Comparison of ENCODE assay signal across 9 cellular contexts in genomic region chr14:52862652-52863338, GRCh38.
DNase-seq lines count a peak whose midpoint lies in the region; TF ChIP-seq lines count a peak whose summit lies in the region.
"Had no signal": no experiment of that assay in that cellular context is flagged by ENCODE, and none has a peak within 500 bp of the region (broad histone marks: within the 10 kb centered on the region; RNA-seq: fewer than 3 reads in every experiment).

No MANE protein-coding gene starts in this region.

- TF ChIP-seq POLR2A in breast epithelium (IDR thresholded peaks at IDR 0.05), result no peak
- no peak for TF ChIP-seq POLR2A in tibial nerve (IDR thresholded peaks at IDR 0.05)

- H3K4me3 ChIP-seq in HUES64 (ENCODE audit: low read length), result no peak overlapping the region
- no peak overlapping the region for H3K4me3 ChIP-seq in breast epithelium
- no peak overlapping the region for H3K4me3 ChIP-seq in tibial nerve
- no peak overlapping the region for H3K4me3 ChIP-seq in effector memory CD4-positive, alpha-beta T cell (ENCODE audit: insufficient read depth, low read depth, low read length, poor library complexity, severe bottlenecking)

- H3K27ac ChIP-seq in HUES64 (ENCODE audit: low read depth, low read length) (peak overlapping the region; percentile 61; the same call in 1 of the 2 replicates), breast epithelium (peak overlapping the region; percentile 48 to 68), tibial nerve (peak overlapping the region; percentile 7 to 78 (median 69))
- no peak overlapping the region for H3K27ac ChIP-seq in effector memory CD4-positive, alpha-beta T cell (ENCODE audit: insufficient read depth, low read length, poor library complexity, severe bottlenecking)

- H3K9ac ChIP-seq in HUES64 (ENCODE audit: low read depth, low read length), result no peak overlapping the region

- TF ChIP-seq CTCF in breast epithelium (IDR thresholded peaks at IDR 0.05) (no peak), tibial nerve (IDR thresholded peaks at IDR 0.05) (no peak)

- H3K9me3 ChIP-seq in HUES64 (ENCODE audit: insufficient read depth, low read depth, low read length), result no peaks in the 10 kb centered on the region
- no peaks in the 10 kb centered on the region for H3K9me3 ChIP-seq in breast epithelium
- no peaks in the 10 kb centered on the region for H3K9me3 ChIP-seq in tibial nerve
- no peaks in the 10 kb centered on the region for H3K9me3 ChIP-seq in effector memory CD4-positive, alpha-beta T cell (ENCODE audit: control insufficient read depth, low read length)

- 75% methylated on average over 4 of the region's 4 CpGs for WGBS in HUES64
- WGBS in tibial nerve, 2 donors, result 18 to 22% methylated on average over 4 of the region's 4 CpGs

- DNase-seq in breast epithelium (ENCODE audit: low spot score in 2 of 2) (no peak), left kidney (ENCODE audit: low read depth, low spot score) (peak; percentile 41), tibial nerve (ENCODE audit: low spot score in 2 of 2) (no peak), islet precursor cell (no peak), HK-2 (ENCODE audit: unreplicated experiment) (no peak)
- DNase-seq in effector memory CD4-positive, alpha-beta T cell, result no peak
- DNase-seq: NCI-H510A, T-cell had no signal

- peaks cover 13% of the 10 kb centered on the region for H3K4me1 ChIP-seq in HUES64 (ENCODE audit: insufficient read depth, low read length)
- H3K4me1 ChIP-seq in breast epithelium, result no peaks in the 10 kb centered on the region
- H3K4me1 ChIP-seq in tibial nerve, result peaks cover 0 to 23% (median 6%) of the 10 kb centered on the region in 4 donors
- H3K4me1 ChIP-seq in effector memory CD4-positive, alpha-beta T cell (ENCODE audit: control insufficient read depth, insufficient read depth, low read length, poor library complexity, severe bottlenecking), result no peaks in the 10 kb centered on the region

- TF ChIP-seq EP300 in tibial nerve (IDR thresholded peaks at IDR 0.05), result no peak

- intact Hi-C loops in breast epithelium (cut with DNase I; ENCODE audit: low total_unique reads), result no loop called here

- H3K27me3 ChIP-seq in HUES64 (ENCODE audit: insufficient read depth, low read length), result no peaks in the 10 kb centered on the region
- no peaks in the 10 kb centered on the region for H3K27me3 ChIP-seq in breast epithelium
- H3K27me3 ChIP-seq in tibial nerve, result no peaks in the 10 kb centered on the region
- no peaks in the 10 kb centered on the region for H3K27me3 ChIP-seq in effector memory CD4-positive, alpha-beta T cell (replicated peaks; ENCODE audit: control insufficient read depth, insufficient read depth, low read length, poor library complexity, severe bottlenecking)

- H3K36me3 ChIP-seq in HUES64 (ENCODE audit: insufficient read depth, low read length), result peaks cover 97% of the 10 kb centered on the region
- H3K36me3 ChIP-seq in breast epithelium, result no peaks in the 10 kb centered on the region
- H3K36me3 ChIP-seq in tibial nerve, result peaks cover 0 to 75% (median 0%) of the 10 kb centered on the region in 3 donors
- H3K36me3 ChIP-seq in effector memory CD4-positive, alpha-beta T cell (ENCODE audit: control insufficient read depth, insufficient read depth, low read length), result no peaks in the 10 kb centered on the region
